ENCODE assay signal across 24 cellular contexts in genomic region chr18:31057917-31058316, GRCh38. TPM values are rescaled to one million over a fixed set of nuclear protein-coding genes. Genes with fewer than 3 reads are reported as not detected.
"Had no signal": no experiment of that assay in that cellular context is flagged by ENCODE, and none has a peak within 500 bp of the region (broad histone marks: within the 10 kb centered on the region; RNA-seq: fewer than 3 reads in every experiment).

No MANE protein-coding gene starts in this region.

- H3K4me1 ChIP-seq: gastrocnemius medialis, heart right ventricle, left lung, lower lobe of right lung had no signal

- ATAC-seq: gastrocnemius medialis, heart right ventricle, left lung, left ventricle myocardium superior, lower lobe of right lung, mucosa of descending colon had no signal

- H3K4me1 Mint-ChIP-seq: naive B cell had no signal

- H3K27ac Mint-ChIP-seq: mesothelial cell of epicardium, naive B cell had no signal

- H3K36me3 ChIP-seq: esophagus squamous epithelium, gastrocnemius medialis, heart right ventricle, left lung, lower lobe of right lung had no signal

- H3K27me3 ChIP-seq: esophagus squamous epithelium, gastrocnemius medialis, left lung had no signal

- H3K9me3 ChIP-seq: gastrocnemius medialis, lower lobe of right lung, mucosa of descending colon had no signal

- H3K4me3 ChIP-seq: coronary artery, dorsolateral prefrontal cortex, esophagus squamous epithelium, gastrocnemius medialis, heart right ventricle, left lung, lower lobe of right lung, mucosa of descending colon had no signal

- H3K36me3 Mint-ChIP-seq: mesothelial cell of epicardium, naive B cell had no signal

- DNase-seq: dermis blood vessel endothelial cell; dorsolateral prefrontal cortex; effector CD4-positive, alpha-beta T cell; effector memory CD4-positive, alpha-beta T cell; esophagus squamous epithelium; foreskin fibroblast; foreskin melanocyte; gastrocnemius medialis; glutamatergic neuron; head of caudate nucleus; heart right ventricle; hippocampal formation; kidney; kidney glomerular epithelial cell; left lung; left ventricle myocardium superior; lower lobe of right lung; mesenchymal stem cell; mucosa of descending colon; naive B cell had no signal

- H3K4me3 Mint-ChIP-seq: mesothelial cell of epicardium, naive B cell had no signal

RNA-seq across cellular contexts. Expression of gene DSC3, which starts 15.4 kb away (rescaled TPM):
- total RNA-seq: kidney, myocyte had no signal

RNA-seq across cellular contexts. Expression of gene DSC2, which starts 44.3 kb away (rescaled TPM):
- total RNA-seq: endothelial cell of umbilical vein, myocyte had no signal
